In the genomic region with DNA sequence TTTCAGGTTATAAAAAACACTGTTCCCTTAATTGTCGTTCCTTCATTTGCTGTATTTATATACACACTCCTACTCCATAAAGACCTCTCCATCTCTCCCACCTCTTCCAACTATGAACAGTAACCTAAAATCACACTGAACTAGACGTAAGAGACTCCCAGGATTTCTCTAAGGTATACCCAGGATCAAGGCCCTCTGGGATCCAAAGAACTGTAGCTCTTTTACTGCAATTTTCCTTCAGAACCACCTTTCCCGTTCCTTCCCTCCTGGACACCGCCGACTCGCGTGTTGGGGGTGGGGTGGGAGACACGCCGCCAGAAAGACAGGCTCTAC, we compare ENCODE assay signal across 8 cellular contexts. TPM values are rescaled to one million over a fixed set of nuclear protein-coding genes. Genes with fewer than 3 reads are reported as not detected.
A peak's percentile ranks its signal among the peaks of the same experiment; 100 is the strongest.
DNase-seq lines count a peak whose midpoint lies in the region; ATAC-seq and TF ChIP-seq lines count a peak whose summit lies in the region.

No MANE protein-coding gene starts in this region.

- no peak for DNase-seq in activated naive CD4-positive, alpha-beta T cell treated with anti-CD3 and anti-CD28 coated beads for 36 hours
- DNase-seq in activated naive CD4-positive, alpha-beta T cell treated with anti-CD3 and anti-CD28 coated beads, Interleukin-2, amount 50 U/mL, for 16 hours: no peak
- no peak for DNase-seq in activated naive CD8-positive, alpha-beta T cell treated with anti-CD3 and anti-CD28 coated beads, Interleukin-2, amount 50 U/mL, for 24 hours
- DNase-seq in type B pancreatic cell (ENCODE audit: extremely low spot score, unreplicated experiment) (no peak), NCI-H187 treated with DMSO at 0.1 percent for 48 hours (lab: John Stamatoyannopoulos, UW) (no peak), islet precursor cell (no peak)

- H3K4me1 Mint-ChIP-seq in activated naive CD4-positive, alpha-beta T cell treated with anti-CD3 and anti-CD28 coated beads for 36 hours (ENCODE audit: low read depth): peaks cover 25% of the 10 kb centered on the region
- H3K4me1 Mint-ChIP-seq in activated naive CD8-positive, alpha-beta T cell treated with anti-CD3 and anti-CD28 coated beads, Interleukin-2, amount 50 U/mL, for 24 hours: peaks cover 37% of the 10 kb centered on the region
- H3K4me1 Mint-ChIP-seq in type B pancreatic cell (ENCODE audit: unreplicated experiment): peaks cover 19% of the 10 kb centered on the region

- no peak for ATAC-seq in activated naive CD8-positive, alpha-beta T cell treated with anti-CD3 and anti-CD28 coated beads, Interleukin-2, amount 50 U/mL, for 24 hours
- ATAC-seq in HG03139 (IDR thresholded peaks at IDR 0.05; ENCODE audit: unreplicated experiment): no peak

- peaks cover 5 to 21% (median 11%) of the 10 kb centered on the region in 4 donors for H3K4me1 ChIP-seq in liver (ENCODE audit: control insufficient read depth in 4 of 4, insufficient read depth in 4 of 4, low read length in 3 of 4)

- no peaks in the 10 kb centered on the region for H3K27me3 Mint-ChIP-seq in activated naive CD4-positive, alpha-beta T cell treated with anti-CD3 and anti-CD28 coated beads for 36 hours (ENCODE audit: low read depth)
- H3K27me3 Mint-ChIP-seq in activated naive CD8-positive, alpha-beta T cell treated with anti-CD3 and anti-CD28 coated beads, Interleukin-2, amount 50 U/mL, for 24 hours: no peaks in the 10 kb centered on the region
- no peaks in the 10 kb centered on the region for H3K27me3 Mint-ChIP-seq in type B pancreatic cell

- H3K9me3 ChIP-seq in liver (ENCODE audit: control insufficient read depth in 4 of 4, low read length in 3 of 4): no peaks in the 10 kb centered on the region

- peak overlapping the region; percentile 95 to 99 for H3K27ac ChIP-seq in liver (ENCODE audit: low read depth in 1 of 2, low read length in 2 of 2)

- H3K27me3 ChIP-seq in liver (ENCODE audit: control insufficient read depth in 4 of 4, insufficient read depth in 4 of 4, low read length in 3 of 4): no peaks in the 10 kb centered on the region

- TF ChIP-seq RAD21 in liver (IDR thresholded peaks at IDR 0.05): no peak

- CTCF ChIA-PET in activated naive CD4-positive, alpha-beta T cell treated with anti-CD3 and anti-CD28 coated beads for 36 hours (lab: Charles Lee): interaction anchor here (1.0 to 1.3 kb wide), 3 partner anchors 13 to 30 kb away, joined by 3 to 6 read pairs (median 3); no protein-coding TSS in a partner anchor

- 0% methylated on average over 9 of the region's 9 CpGs for WGBS in liver

- H3K36me3 ChIP-seq in liver (ENCODE audit: control insufficient read depth in 4 of 4, insufficient read depth in 3 of 4, low read depth in 1 of 4, low read length in 3 of 4): no peaks in the 10 kb centered on the region

- TF ChIP-seq CTCF in liver (IDR thresholded peaks at IDR 0.05; ENCODE audit: low read depth, low read length, missing input control) (no peak), type B pancreatic cell (conservative IDR thresholded peaks at IDR 0.05) (no peak)

- H3K4me3 Mint-ChIP-seq in activated naive CD4-positive, alpha-beta T cell treated with anti-CD3 and anti-CD28 coated beads for 36 hours: peak overlapping the region; percentile 84
- peak overlapping the region; percentile 99 for H3K4me3 Mint-ChIP-seq in activated naive CD8-positive, alpha-beta T cell treated with anti-CD3 and anti-CD28 coated beads, Interleukin-2, amount 50 U/mL, for 24 hours
- peak overlapping the region; percentile 94 for H3K4me3 Mint-ChIP-seq in type B pancreatic cell

- H3K27ac Mint-ChIP-seq in activated naive CD4-positive, alpha-beta T cell treated with anti-CD3 and anti-CD28 coated beads for 36 hours: peak overlapping the region; percentile 94
- peak overlapping the region; percentile 94 for H3K27ac Mint-ChIP-seq in activated naive CD8-positive, alpha-beta T cell treated with anti-CD3 and anti-CD28 coated beads, Interleukin-2, amount 50 U/mL, for 24 hours
- H3K27ac Mint-ChIP-seq in type B pancreatic cell: peak overlapping the region; percentile 93

- H3K9me3 Mint-ChIP-seq in activated naive CD4-positive, alpha-beta T cell treated with anti-CD3 and anti-CD28 coated beads for 36 hours: no peaks in the 10 kb centered on the region
- no peaks in the 10 kb centered on the region for H3K9me3 Mint-ChIP-seq in activated naive CD8-positive, alpha-beta T cell treated with anti-CD3 and anti-CD28 coated beads, Interleukin-2, amount 50 U/mL, for 24 hours
- no peaks in the 10 kb centered on the region for H3K9me3 Mint-ChIP-seq in type B pancreatic cell

- H3K4me3 ChIP-seq in liver (ENCODE audit: low read depth in 1 of 3, low read length in 3 of 3): peak overlapping the region; percentile 69 to 81 (median 71)

- H3K36me3 Mint-ChIP-seq in activated naive CD4-positive, alpha-beta T cell treated with anti-CD3 and anti-CD28 coated beads for 36 hours (ENCODE audit: low read depth): peaks cover 8% of the 10 kb centered on the region
- peaks cover 10% of the 10 kb centered on the region for H3K36me3 Mint-ChIP-seq in activated naive CD8-positive, alpha-beta T cell treated with anti-CD3 and anti-CD28 coated beads, Interleukin-2, amount 50 U/mL, for 24 hours (ENCODE audit: low read depth)
- H3K36me3 Mint-ChIP-seq in type B pancreatic cell: peaks cover 11% of the 10 kb centered on the region

- peak overlapping the region; percentile 96 for H3K9ac ChIP-seq in liver (ENCODE audit: low read depth in 1 of 2, low read length in 2 of 2)

- intact Hi-C loops in activated naive CD4-positive, alpha-beta T cell treated with anti-CD3 and anti-CD28 coated beads for 36 hours (cut with micrococcal nuclease): loop anchor here (2.0 to 10.0 kb wide), 3 partner anchors 105 to 682 kb away; a partner anchor contains a TSS

TF ChIP-seq in liver, 16 proteins besides CTCF, POLR2A, EP300 and RAD21 (continues in another document):
- TF ChIP-seq HNF4G (IDR thresholded peaks at IDR 0.05): no peak
- TF ChIP-seq, protein P1, sequence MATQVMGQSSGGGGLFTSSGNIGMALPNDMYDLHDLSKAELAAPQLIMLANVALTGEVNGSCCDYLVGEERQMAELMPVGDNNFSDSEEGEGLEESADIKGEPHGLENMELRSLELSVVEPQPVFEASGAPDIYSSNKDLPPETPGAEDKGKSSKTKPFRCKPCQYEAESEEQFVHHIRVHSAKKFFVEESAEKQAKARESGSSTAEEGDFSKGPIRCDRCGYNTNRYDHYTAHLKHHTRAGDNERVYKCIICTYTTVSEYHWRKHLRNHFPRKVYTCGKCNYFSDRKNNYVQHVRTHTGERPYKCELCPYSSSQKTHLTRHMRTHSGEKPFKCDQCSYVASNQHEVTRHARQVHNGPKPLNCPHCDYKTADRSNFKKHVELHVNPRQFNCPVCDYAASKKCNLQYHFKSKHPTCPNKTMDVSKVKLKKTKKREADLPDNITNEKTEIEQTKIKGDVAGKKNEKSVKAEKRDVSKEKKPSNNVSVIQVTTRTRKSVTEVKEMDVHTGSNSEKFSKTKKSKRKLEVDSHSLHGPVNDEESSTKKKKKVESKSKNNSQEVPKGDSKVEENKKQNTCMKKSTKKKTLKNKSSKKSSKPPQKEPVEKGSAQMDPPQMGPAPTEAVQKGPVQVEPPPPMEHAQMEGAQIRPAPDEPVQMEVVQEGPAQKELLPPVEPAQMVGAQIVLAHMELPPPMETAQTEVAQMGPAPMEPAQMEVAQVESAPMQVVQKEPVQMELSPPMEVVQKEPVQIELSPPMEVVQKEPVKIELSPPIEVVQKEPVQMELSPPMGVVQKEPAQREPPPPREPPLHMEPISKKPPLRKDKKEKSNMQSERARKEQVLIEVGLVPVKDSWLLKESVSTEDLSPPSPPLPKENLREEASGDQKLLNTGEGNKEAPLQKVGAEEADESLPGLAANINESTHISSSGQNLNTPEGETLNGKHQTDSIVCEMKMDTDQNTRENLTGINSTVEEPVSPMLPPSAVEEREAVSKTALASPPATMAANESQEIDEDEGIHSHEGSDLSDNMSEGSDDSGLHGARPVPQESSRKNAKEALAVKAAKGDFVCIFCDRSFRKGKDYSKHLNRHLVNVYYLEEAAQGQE (IDR thresholded peaks at IDR 0.05): no peak
- no peak for TF ChIP-seq SP1 (IDR thresholded peaks at IDR 0.05)
- no peak for TF ChIP-seq NR2F2 (IDR thresholded peaks at IDR 0.05)
- TF ChIP-seq, protein P2, sequence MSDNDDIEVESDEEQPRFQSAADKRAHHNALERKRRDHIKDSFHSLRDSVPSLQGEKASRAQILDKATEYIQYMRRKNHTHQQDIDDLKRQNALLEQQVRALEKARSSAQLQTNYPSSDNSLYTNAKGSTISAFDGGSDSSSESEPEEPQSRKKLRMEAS (IDR thresholded peaks at IDR 0.05): no peak
- TF ChIP-seq FOXA1 (IDR thresholded peaks at IDR 0.05): no peak
- TF ChIP-seq, protein P3, sequence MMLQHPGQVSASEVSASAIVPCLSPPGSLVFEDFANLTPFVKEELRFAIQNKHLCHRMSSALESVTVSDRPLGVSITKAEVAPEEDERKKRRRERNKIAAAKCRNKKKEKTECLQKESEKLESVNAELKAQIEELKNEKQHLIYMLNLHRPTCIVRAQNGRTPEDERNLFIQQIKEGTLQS (IDR thresholded peaks at IDR 0.05): no peak
- no peak for TF ChIP-seq GABPA (IDR thresholded peaks at IDR 0.05 in 1 of 2, conservative IDR thresholded peaks at IDR 0.05 in 1 of 2)
- TF ChIP-seq FOXA2 (IDR thresholded peaks at IDR 0.05): no peak
- TF ChIP-seq JUND (IDR thresholded peaks at IDR 0.05): no peak
- no peak for TF ChIP-seq EGR1 (IDR thresholded peaks at IDR 0.05; ENCODE audit: low read depth in 2 of 2)
- no peak for TF ChIP-seq YY1 (IDR thresholded peaks at IDR 0.05)

RNA-seq across cellular contexts. Expression of a gene that starts 0.7 kb away (rescaled TPM):
- total RNA-seq in activated naive CD4-positive, alpha-beta T cell treated with anti-CD3 and anti-CD28 coated beads for 36 hours: 10 to 100 TPM; 18.1 to 19.6 TPM
- total RNA-seq in liver (1 to 10 TPM; 8.3 to 9.2 TPM), type B pancreatic cell (ENCODE audit: low replicate concordance) (31.0 and 33.3 TPM in 2 replicates)
- polyA plus RNA-seq in liver: 1 to 10 TPM; 2.7 to 2.8 TPM

RNA-seq across cellular contexts. Expression of a gene that starts 29.1 kb away (rescaled TPM):
- 10 to 100 TPM; 68.1 to 71.9 TPM for total RNA-seq in activated naive CD4-positive, alpha-beta T cell treated with anti-CD3 and anti-CD28 coated beads for 36 hours
- total RNA-seq in liver (10 to 100 TPM; 16.2 to 18.5 TPM), type B pancreatic cell (ENCODE audit: low replicate concordance) (35.3 and 55.8 TPM in 2 replicates)
- polyA plus RNA-seq in liver: 1 to 10 TPM; 3.2 to 4.6 TPM

RNA-seq across cellular contexts. Expression of a gene that starts 32.3 kb away (rescaled TPM):
- total RNA-seq in activated naive CD4-positive, alpha-beta T cell treated with anti-CD3 and anti-CD28 coated beads for 36 hours: 10 to 100 TPM; 71.9 to 74.5 TPM
- total RNA-seq in liver (10 to 100 TPM; 72.7 to 77.2 TPM), type B pancreatic cell (ENCODE audit: low replicate concordance) (61.2 and 65.6 TPM in 2 replicates)
- 10 to 100 TPM; 56.8 to 78.8 TPM for polyA plus RNA-seq in liver
